Comparison of ENCODE assay signal across 20 cellular contexts in genomic region chr10:46005383-46005782, GRCh38. TPM values are rescaled to one million over a fixed set of nuclear protein-coding genes. Genes with fewer than 3 reads are reported as not detected.
DNase-seq lines count a peak whose midpoint lies in the region; ATAC-seq, FAIRE-seq and TF ChIP-seq lines count a peak whose summit lies in the region.
"Had no signal": no experiment of that assay in that cellular context is flagged by ENCODE, and none has a peak within 500 bp of the region (broad histone marks: within the 10 kb centered on the region; RNA-seq: fewer than 3 reads in every experiment).

No MANE protein-coding gene starts in this region.

- H2BK12ac ChIP-seq in mesenchymal stem cell (ENCODE audit: low read length in 2 of 2) = no peak overlapping the region

- H3K27ac Mint-ChIP-seq in GM23338 (no peak overlapping the region), astrocyte (ENCODE audit: unreplicated experiment) (no peak overlapping the region)

- H3K4me1 ChIP-seq in A673 (ENCODE audit: insufficient read depth, low read length, poor library complexity, severe bottlenecking) = no peaks in the 10 kb centered on the region
- H3K4me1 ChIP-seq in GM23338 (ENCODE audit: insufficient read depth) = no peaks in the 10 kb centered on the region
- peaks cover 9% of the 10 kb centered on the region for H3K4me1 ChIP-seq in astrocyte (ENCODE audit: insufficient read depth, low read length)
- H3K4me1 ChIP-seq in mesenchymal stem cell (ENCODE audit: control insufficient read depth, insufficient read depth, low read depth, low read length) = peaks cover 1% of the 10 kb centered on the region

- H3K4me3 ChIP-seq in A673 (ENCODE audit: low read depth, low read length, poor library complexity, severe bottlenecking) = no peak overlapping the region
- no peak overlapping the region for H3K4me3 ChIP-seq in GM23338
- H3K4me3 ChIP-seq in astrocyte (ENCODE audit: insufficient read depth, low read depth, low read length) = no peak overlapping the region
- no peak overlapping the region for H3K4me3 ChIP-seq in mesenchymal stem cell (ENCODE audit: insufficient read depth in 1 of 2, low read depth in 1 of 2, low read length in 2 of 2)
- H3K4me3 ChIP-seq: A549 had no signal

- H3K27ac ChIP-seq in A673 (ENCODE audit: low read depth, low read length, poor library complexity, severe bottlenecking) (no peak overlapping the region), GM23338 (ENCODE audit: low read depth) (peak overlapping the region; percentile 47; the same call in 1 of the 2 replicates), astrocyte (ENCODE audit: low read depth, low read length) (peak overlapping the region; percentile 39), mesenchymal stem cell (ENCODE audit: low read length, poor library complexity, severe bottlenecking) (peak overlapping the region; percentile 26)
- H3K27ac ChIP-seq: A549, C4-2B, RWPE1 had no signal

- CTCF ChIA-PET in A673 (lab: Charles Lee) = no interaction called here

- no peak for TF ChIP-seq CTCF in A673 (conservative IDR thresholded peaks at IDR 0.05; ENCODE audit: low read depth, low read length)
- TF ChIP-seq CTCF in GM23338 (conservative IDR thresholded peaks at IDR 0.05; ENCODE audit: low read depth in 2 of 2) = no peak
- TF ChIP-seq CTCF in astrocyte (IDR thresholded peaks at IDR 0.05; ENCODE audit: insufficient read depth, low read depth, low read length) = no peak

- no peak overlapping the region for H2BK120ac ChIP-seq in mesenchymal stem cell (ENCODE audit: low read depth, low read length)

- H3K9me3 Mint-ChIP-seq in GM23338 (no peaks in the 10 kb centered on the region), astrocyte (ENCODE audit: unreplicated experiment) (no peaks in the 10 kb centered on the region)
- H3K9me3 Mint-ChIP-seq: IgD-negative memory B cell had no signal

- H3K36me3 ChIP-seq in A673 (ENCODE audit: insufficient read depth, low read length, poor library complexity, severe bottlenecking) = peaks cover 90% of the 10 kb centered on the region
- peaks cover 39% of the 10 kb centered on the region for H3K36me3 ChIP-seq in GM23338 (ENCODE audit: insufficient read depth)
- H3K36me3 ChIP-seq in astrocyte (ENCODE audit: insufficient read depth, low read length) = peaks cover 54% of the 10 kb centered on the region
- peaks cover 25 to 98% of the 10 kb centered on the region in 2 experiments for H3K36me3 ChIP-seq in mesenchymal stem cell (ENCODE audit: control insufficient read depth in 1 of 2, insufficient read depth in 2 of 2, low read depth in 1 of 2, low read length in 2 of 2)

- no peak overlapping the region for H2BK15ac ChIP-seq in mesenchymal stem cell (ENCODE audit: low read depth, poor library complexity, severe bottlenecking)

- WGBS in mesenchymal stem cell = 97% methylated on average over 4 of the region's 4 CpGs

- H2AFZ ChIP-seq in GM23338 (no peak overlapping the region), astrocyte (ENCODE audit: low read depth, low read length) (no peak overlapping the region), mesenchymal stem cell (ENCODE audit: low read depth, low read length) (no peak overlapping the region)

- H3K27me3 Mint-ChIP-seq in GM23338 (ENCODE audit: insufficient read depth, low read depth, poor library complexity) = peaks cover 3% of the 10 kb centered on the region
- H3K27me3 Mint-ChIP-seq in astrocyte (ENCODE audit: low read depth, unreplicated experiment) = no peaks in the 10 kb centered on the region
- H3K27me3 Mint-ChIP-seq: IgD-negative memory B cell had no signal

- no peaks in the 10 kb centered on the region for H3K27me3 ChIP-seq in A673 (replicated peaks; ENCODE audit: insufficient read depth, low read depth, low read length, poor library complexity)
- no peaks in the 10 kb centered on the region for H3K27me3 ChIP-seq in GM23338 (ENCODE audit: insufficient read depth)
- no peaks in the 10 kb centered on the region for H3K27me3 ChIP-seq in astrocyte (ENCODE audit: insufficient read depth, low read length)
- no peaks in the 10 kb centered on the region for H3K27me3 ChIP-seq in mesenchymal stem cell (ENCODE audit: control insufficient read depth in 1 of 2, insufficient read depth in 1 of 2, low read length in 2 of 2)

- no peak overlapping the region for H3K14ac ChIP-seq in mesenchymal stem cell (ENCODE audit: low read length in 2 of 2)

- DNase-seq in A673 (ENCODE audit: low spot score) (no peak), GM23338 (ENCODE audit: low spot score) (no peak), astrocyte (ENCODE audit: low read depth) (no peak), mesenchymal stem cell (no peak), kidney glomerular epithelial cell (lab: John Stamatoyannopoulos, UW) (no peak), NOMO-1 treated with DMSO at 0.1 percent for 48 hours (lab: John Stamatoyannopoulos, UW; ENCODE audit: unreplicated experiment) (no peak)
- DNase-seq in stimulated activated CD4-positive, alpha-beta T cell treated with anti-CD3 and anti-CD28 coated beads, Interleukin-1b, Interleukin-23, amount 100 ng/mL, for 48 hours = no peak
- DNase-seq: DMS153; NCI-H1105 treated with DMSO at 0.1 percent for 48 hours; NCI-H187; NCI-H69; NK-92 treated with Interleukin-12 subunit alpha and Interleukin-12 subunit beta, amount 100 ng/mL, for 24 hours had no signal

- H3K9me3 ChIP-seq in A673 (ENCODE audit: low read depth, low read length, poor library complexity, severe bottlenecking) (no peaks in the 10 kb centered on the region), astrocyte (ENCODE audit: insufficient read depth, low read depth, low read length) (no peaks in the 10 kb centered on the region), mesenchymal stem cell (ENCODE audit: control insufficient read depth, low read length) (no peaks in the 10 kb centered on the region)
- H3K9me3 ChIP-seq: A549 had no signal

- H3K4me3 Mint-ChIP-seq in GM23338 (no peak overlapping the region), astrocyte (ENCODE audit: unreplicated experiment) (no peak overlapping the region)
- H3K4me3 Mint-ChIP-seq: IgD-negative memory B cell had no signal

- intact Hi-C loops in A673 (cut with micrococcal nuclease; ENCODE audit: unreplicated experiment) = no loop called here

- H3K36me3 Mint-ChIP-seq in GM23338 (ENCODE audit: low read depth) (peaks cover 76% of the 10 kb centered on the region), astrocyte (ENCODE audit: low read depth, unreplicated experiment) (peaks cover 19% of the 10 kb centered on the region)

- peaks cover 23% of the 10 kb centered on the region for H3K79me1 ChIP-seq in mesenchymal stem cell (replicated peaks; ENCODE audit: low read length, poor library complexity, severe bottlenecking)

- H2BK5ac ChIP-seq in mesenchymal stem cell (ENCODE audit: low read depth, low read length, poor library complexity, severe bottlenecking) = no peak overlapping the region

- no peak overlapping the region for H4K91ac ChIP-seq in mesenchymal stem cell (ENCODE audit: low read length)

- no peak overlapping the region for H2AK5ac ChIP-seq in mesenchymal stem cell (ENCODE audit: low read length, severe bottlenecking)

- H3K79me2 ChIP-seq in GM23338 (replicated peaks; ENCODE audit: insufficient read depth) (no peaks in the 10 kb centered on the region), astrocyte (ENCODE audit: insufficient read depth, low read length) (peaks cover 26% of the 10 kb centered on the region)

- H3K9me2 ChIP-seq in GM23338 (ENCODE audit: insufficient read depth) = no peaks in the 10 kb centered on the region

- FAIRE-seq in astrocyte (lab: Jason Lieb, UNC) = no peak
- FAIRE-seq: A549, GM19239, H54 had no signal

- H3K4me1 Mint-ChIP-seq in GM23338 (peaks cover 2% of the 10 kb centered on the region; the same call in 2 of the 3 replicates), astrocyte (ENCODE audit: low read depth, unreplicated experiment) (peaks cover 13% of the 10 kb centered on the region)
- H3K4me1 Mint-ChIP-seq: IgD-negative memory B cell had no signal

- no peak overlapping the region for H3K9ac ChIP-seq in astrocyte (ENCODE audit: low read length)
- H3K9ac ChIP-seq in mesenchymal stem cell (ENCODE audit: low read length) = peak overlapping the region; percentile 45

- no peak overlapping the region for H3K18ac ChIP-seq in mesenchymal stem cell (ENCODE audit: low read depth in 1 of 2, low read length in 2 of 2)

- TSS peak; percentile 41 for BruUV-seq in A673 (replicated peaks; lab: Mats Ljungman, UMichigan)

- no peak overlapping the region for H3K4ac ChIP-seq in mesenchymal stem cell (ENCODE audit: low read depth in 1 of 2, low read length in 2 of 2)

- H3K4me2 ChIP-seq in GM23338 = no peak overlapping the region
- H3K4me2 ChIP-seq in astrocyte (ENCODE audit: low read length) = no peak overlapping the region
- no peak overlapping the region for H3K4me2 ChIP-seq in mesenchymal stem cell (ENCODE audit: low read length, poor library complexity, severe bottlenecking)

- POLR2A ChIA-PET in A673 (lab: Charles Lee; ENCODE audit: low non-redundant PET) = interaction anchor here (0.6 kb wide), 1 partner anchor 1265 kb away, joined by 3 read pairs; no protein-coding TSS in a partner anchor

- no peaks in the 10 kb centered on the region for H3F3A ChIP-seq in GM23338 (replicated peaks; ENCODE audit: low read depth)

- no peak overlapping the region for H4K8ac ChIP-seq in mesenchymal stem cell (ENCODE audit: low read length)

- H4K20me1 ChIP-seq in GM23338 (replicated peaks; ENCODE audit: insufficient read depth) = peaks cover 11% of the 10 kb centered on the region
- H4K20me1 ChIP-seq in astrocyte (ENCODE audit: insufficient read depth, low read length) = peaks cover 59% of the 10 kb centered on the region

- no peak overlapping the region for H3K23ac ChIP-seq in mesenchymal stem cell (ENCODE audit: low read length in 2 of 2)

- no peak for ATAC-seq in GM23338
- ATAC-seq: A549 had no signal

TF ChIP-seq in GM23338, 12 proteins besides CTCF, POLR2A, EP300 and RAD21 (continues in another document):
- TF ChIP-seq NANOG (IDR thresholded peaks at IDR 0.05; ENCODE audit: borderline replicate concordance) (no peak), EZH2 (IDR thresholded peaks at IDR 0.05; ENCODE audit: low read depth, unreplicated experiment) (no peak)

RNA-seq across cellular contexts. Expression of gene NCOA4, which starts 25.0 kb away (rescaled TPM):
- total RNA-seq in A673 (2021) (48.0 and 50.6 TPM in 2 replicates), astrocyte (116 and 120 TPM in 2 replicates)
- 76.9 and 79.8 TPM in 2 replicates for total RNA-seq in GM23338 (2014; rRNA removed; shearing (Covaris generic))
- 24.0 and 24.9 TPM in 2 replicates for polyA plus RNA-seq in GM23338 (2016; fragmentation: Nextera tagmentation; extraction: Ambion mirVana)
- 97.0 TPM for polyA plus RNA-seq in mesenchymal stem cell (2013, experiment 1 of 2)
- 102 TPM for polyA plus RNA-seq in mesenchymal stem cell (2013, experiment 2 of 2)

RNA-seq across cellular contexts. Expression of gene TIMM23, which starts 33.1 kb away (rescaled TPM):
- total RNA-seq in A673 (2021) (107 and 125 TPM in 2 replicates), astrocyte (90.9 and 93.2 TPM in 2 replicates)
- total RNA-seq in GM23338 (2014; rRNA removed; shearing (Covaris generic)) = 110 and 120 TPM in 2 replicates
- polyA plus RNA-seq in GM23338 (2016; fragmentation: Nextera tagmentation; extraction: Ambion mirVana) = 199 and 218 TPM in 2 replicates
- polyA plus RNA-seq in mesenchymal stem cell (2013, experiment 1 of 2) = 86.1 TPM
- polyA plus RNA-seq in mesenchymal stem cell (2013, experiment 2 of 2) = 91.1 TPM

RNA-seq across cellular contexts. Expression of gene MSMB, which starts 40.7 kb away (rescaled TPM):
- total RNA-seq in A673 (2021) (not detected in 2 replicates), astrocyte (not detected in 2 replicates)
- total RNA-seq in GM23338 (2014; rRNA removed; shearing (Covaris generic)) = not detected in 2 replicates
- polyA plus RNA-seq in GM23338 (2016; fragmentation: Nextera tagmentation; extraction: Ambion mirVana) = not detected in 2 replicates
- 0.39 TPM for polyA plus RNA-seq in mesenchymal stem cell (2013, experiment 1 of 2)
- polyA plus RNA-seq in mesenchymal stem cell (2013, experiment 2 of 2) = 0.38 TPM
- total RNA-seq: HT-29, LHCN-M2 had no signal
- polyA plus RNA-seq: IgD-negative memory B cell had no signal
